ENCODE assay signal across 1 cellular context in genomic region chr3:176490357-176490756, GRCh38.
TF ChIP-seq lines count a peak whose summit lies in the region.

No MANE protein-coding gene starts in this region.

TF ChIP-seq in GM12878, 131 proteins besides CTCF, POLR2A, EP300 and RAD21 (continued from another document):
- TF ChIP-seq USF2 (IDR thresholded peaks at IDR 0.05; ENCODE audit: borderline replicate concordance, low read depth, low read length): no peak
